Comparison of ENCODE assay signal across 31 cellular contexts in genomic region chr1:31995263-31995662, GRCh38.
"Had no signal": no experiment of that assay in that cellular context is flagged by ENCODE, and none has a peak within 500 bp of the region (broad histone marks: within the 10 kb centered on the region; RNA-seq: fewer than 3 reads in every experiment).

No MANE protein-coding gene starts in this region.

- FAIRE-seq: TTC549 had no signal

- H3K4me3 ChIP-seq: ascending aorta, cardiac muscle cell, Peyer's patch, SJSA1 had no signal

- H3K27ac Mint-ChIP-seq: activated CD4-positive, alpha-beta memory T cell treated with anti-CD3 and anti-CD28 coated beads, Interleukin-2, amount 10 ng/mL, durations not matched to agents 7 days and 5 days; activated naive CD4-positive, alpha-beta T cell treated with anti-CD3 and anti-CD28 coated beads, Interleukin-2, amount 10 ng/mL, durations not matched to agents 7 days and 5 days; activated naive CD8-positive, alpha-beta T cell; T-helper 1 cell treated with Interleukin-12 subunit alpha and Interleukin-12 subunit beta and Interleukin-4 antibody, amounts not matched to agents 30 μg/mL and 1 μg/mL, for 36 hours; T-helper 2 cell treated with Interferon-gamma antibody and Interleukin-4, amounts not matched to agents 5 μg/mL and 100 μg/mL, for 36 hours had no signal

- DNase-seq: activated CD4-positive, alpha-beta memory T cell treated with anti-CD3 and anti-CD28 coated beads, Interleukin-2, amount 10 ng/mL, durations not matched to agents 7 days and 5 days; activated CD4-positive, alpha-beta T cell treated with anti-CD3 and anti-CD28 coated beads for 4 hours; activated CD8-positive, alpha-beta memory T cell treated with anti-CD3 and anti-CD28 coated beads, Interleukin-2, amount 50 U/mL, for 4 hours; activated effector memory CD4-positive, alpha-beta T cell treated with Interleukin-2 at 50 U/mL for 16 hours; activated naive CD4-positive, alpha-beta T cell treated with anti-CD3 and anti-CD28 coated beads, Interleukin-2, amount 10 ng/mL, durations not matched to agents 7 days and 5 days; activated T-cell treated with anti-CD3 and anti-CD28 coated beads, Interleukin-2, amount 50 U/mL, for 48 hours; amygdala; NCI-H1048; NCI-H1105 treated with DMSO at 0.1 percent for 48 hours; NCI-H1436; NCI-H1694; NCI-H1930; NCI-H2081 treated with DMSO at 0.1 percent for 48 hours; NCI-H226; NCI-H446 treated with DMSO at 0.1 percent for 48 hours; NCI-H524; NCI-H69; PC-3; Peyer's patch; RPMI8226; SHP77 treated with DMSO at 0.1 percent for 48 hours; SK-N-SH had no signal

- ATAC-seq: activated CD4-positive, CD25-positive, alpha-beta regulatory T cell treated with anti-CD3 and anti-CD28 coated beads, Interleukin-2, amount 50 U/mL, for 24 hours; PC-3 had no signal

- H3K27me3 Mint-ChIP-seq: activated naive CD8-positive, alpha-beta T cell; central memory CD8-positive, alpha-beta T cell had no signal

- H3K36me3 Mint-ChIP-seq: activated naive CD4-positive, alpha-beta T cell treated with anti-CD3 and anti-CD28 coated beads, Interleukin-2, amount 10 ng/mL, durations not matched to agents 7 days and 5 days; activated naive CD8-positive, alpha-beta T cell had no signal

- H3K27me3 ChIP-seq: ascending aorta, cardiac muscle cell, Peyer's patch, SJSA1 had no signal

- H3K36me3 ChIP-seq: ascending aorta, cardiac muscle cell, Peyer's patch, SJSA1 had no signal

- H3K27ac ChIP-seq: ascending aorta, cardiac muscle cell, Peyer's patch, SJSA1 had no signal

- H3K4me2 ChIP-seq: SK-N-SH had no signal

- H3K4me1 ChIP-seq: ascending aorta, Peyer's patch, SJSA1 had no signal

- H3K9me3 Mint-ChIP-seq: activated CD4-positive, alpha-beta memory T cell treated with anti-CD3 and anti-CD28 coated beads, Interleukin-2, amount 10 ng/mL, durations not matched to agents 7 days and 5 days; activated naive CD4-positive, alpha-beta T cell treated with anti-CD3 and anti-CD28 coated beads, Interleukin-2, amount 10 ng/mL, durations not matched to agents 7 days and 5 days; central memory CD8-positive, alpha-beta T cell; T-helper 1 cell treated with Interleukin-12 subunit alpha and Interleukin-12 subunit beta and Interleukin-4 antibody, amounts not matched to agents 30 μg/mL and 1 μg/mL, for 36 hours; T-helper 2 cell treated with Interferon-gamma antibody and Interleukin-4, amounts not matched to agents 5 μg/mL and 100 μg/mL, for 36 hours had no signal

- H3K9ac ChIP-seq: SK-N-SH had no signal

- H3K4me3 Mint-ChIP-seq: activated CD4-positive, alpha-beta memory T cell treated with anti-CD3 and anti-CD28 coated beads, Interleukin-2, amount 10 ng/mL, durations not matched to agents 7 days and 5 days; activated naive CD4-positive, alpha-beta T cell treated with anti-CD3 and anti-CD28 coated beads, Interleukin-2, amount 10 ng/mL, durations not matched to agents 7 days and 5 days; activated naive CD8-positive, alpha-beta T cell; central memory CD8-positive, alpha-beta T cell; T-helper 1 cell treated with Interleukin-12 subunit alpha and Interleukin-12 subunit beta and Interleukin-4 antibody, amounts not matched to agents 30 μg/mL and 1 μg/mL, for 36 hours; T-helper 2 cell treated with Interferon-gamma antibody and Interleukin-4, amounts not matched to agents 5 μg/mL and 100 μg/mL, for 36 hours had no signal

- H3K9me3 ChIP-seq: ascending aorta, Peyer's patch, SJSA1, SK-N-SH had no signal
